Comparison of ENCODE assay signal across 25 cellular contexts in genomic region chr12:47907851-47908454, GRCh38. TPM values are rescaled to one million over a fixed set of nuclear protein-coding genes. Genes with fewer than 3 reads are reported as not detected.
A peak's percentile ranks its signal among the peaks of the same experiment; 100 is the strongest.
DNase-seq lines count a peak whose midpoint lies in the region; ATAC-seq and TF ChIP-seq lines count a peak whose summit lies in the region.
"Had no signal": no experiment of that assay in that cellular context is flagged by ENCODE, and none has a peak within 500 bp of the region (broad histone marks: within the 10 kb centered on the region; RNA-seq: fewer than 3 reads in every experiment).

No MANE protein-coding gene starts in this region.

- H3K27me3 ChIP-seq in colonic mucosa (no peaks in the 10 kb centered on the region), transverse colon (no peaks in the 10 kb centered on the region)

- peak overlapping the region; percentile 28 to 64 for H3K9ac ChIP-seq in colonic mucosa (ENCODE audit: low read depth in 2 of 2, low read length in 2 of 2)
- H3K9ac ChIP-seq: BLaER1 treated with 17β-estradiol and CSF1 and Interleukin-3, amounts not matched to agents 10 nM and 100 nM; GM23248 had no signal

- TF ChIP-seq CTCF in colonic mucosa (IDR thresholded peaks at IDR 0.05) (no peak), mucosa of descending colon (IDR thresholded peaks at IDR 0.05) (no peak), transverse colon (IDR thresholded peaks at IDR 0.05) (no peak)

- H3K4me1 Mint-ChIP-seq in activated CD8-positive, alpha-beta memory T cell treated with anti-CD3 and anti-CD28 coated beads, Interleukin-2, amount 10 ng/mL, durations not matched to agents 7 days and 5 days = peaks cover 11% of the 10 kb centered on the region

- TF ChIP-seq EP300 in transverse colon (IDR thresholded peaks at IDR 0.05; ENCODE audit: low read depth) = no peak

- peaks cover 4% of the 10 kb centered on the region for H3K4me1 ChIP-seq in colonic mucosa
- peaks cover 42% of the 10 kb centered on the region for H3K4me1 ChIP-seq in mucosa of descending colon (ENCODE audit: low read depth)
- H3K4me1 ChIP-seq in transverse colon = peaks cover 10 to 56% (median 31%) of the 10 kb centered on the region in 4 donors

- no peak for ATAC-seq in activated CD8-positive, alpha-beta memory T cell treated with anti-CD3 and anti-CD28 coated beads, Interleukin-2, amount 10 ng/mL, durations not matched to agents 7 days and 5 days
- ATAC-seq in mucosa of descending colon (peak; percentile 23), HG03457 (IDR thresholded peaks at IDR 0.05; ENCODE audit: unreplicated experiment) (no peak), HG03354 (IDR thresholded peaks at IDR 0.05; ENCODE audit: poor library complexity, severe bottlenecking, unreplicated experiment) (no peak), HG03159 (IDR thresholded peaks at IDR 0.05; ENCODE audit: unreplicated experiment) (no peak)
- ATAC-seq: CD8-positive, alpha-beta T cell; K562 had no signal

- H3K4me3 ChIP-seq in colonic mucosa = no peak overlapping the region
- no peak overlapping the region for H3K4me3 ChIP-seq in mucosa of descending colon
- no peak overlapping the region for H3K4me3 ChIP-seq in transverse colon
- H3K4me3 ChIP-seq: BLaER1 treated with 17β-estradiol and CSF1 and Interleukin-3, amounts not matched to agents 10 nM and 100 nM; GM23248; HAP-1; K562; SK-N-MC had no signal

- DNase-seq in activated CD8-positive, alpha-beta memory T cell treated with anti-CD3 and anti-CD28 coated beads, Interleukin-2, amount 10 ng/mL, durations not matched to agents 7 days and 5 days = peak; percentile 33
- DNase-seq in activated CD8-positive, alpha-beta memory T cell treated with anti-CD3 and anti-CD28 coated beads for 24 hours = no peak
- DNase-seq in colonic mucosa = no peak
- DNase-seq in mucosa of descending colon = peak in 2 of 3 donors; percentile 44 to 50
- DNase-seq in transverse colon = no peak
- DNase-seq: 8988T; CD8-positive, alpha-beta T cell; GM23248; MM.1S; NCI-H1092; NCI-H1436; NCI-H187 treated with DMSO at 0.1 percent for 48 hours; NCI-H226; NCI-H510A treated with DMSO at 0.1 percent for 48 hours; NCI-H748 treated with DMSO at 0.1 percent for 48 hours; NK-92 treated with Interleukin-12 subunit alpha and Interleukin-12 subunit beta, amount 100 ng/mL, for 24 hours; SHP77 treated with DMSO at 0.1 percent for 48 hours had no signal

- no peaks in the 10 kb centered on the region for H3K36me3 ChIP-seq in colonic mucosa
- no peaks in the 10 kb centered on the region for H3K36me3 ChIP-seq in mucosa of descending colon (ENCODE audit: low read depth)
- no peaks in the 10 kb centered on the region for H3K36me3 ChIP-seq in transverse colon
- H3K36me3 ChIP-seq: BLaER1 treated with 17β-estradiol and CSF1 and Interleukin-3, amounts not matched to agents 10 nM and 100 nM; HAP-1 had no signal

- peaks cover 51% of the 10 kb centered on the region for H3K27me3 Mint-ChIP-seq in activated CD8-positive, alpha-beta memory T cell treated with anti-CD3 and anti-CD28 coated beads, Interleukin-2, amount 10 ng/mL, durations not matched to agents 7 days and 5 days

- in situ Hi-C loops in transverse colon (cut with MboI; ENCODE audit: low pct_ligation_motif_present in 1 of 4, low pct_unique_long_range_greater_than_20kb in 1 of 4, low sequenced_read_pairs in 3 of 4) = no loop called here

- intact Hi-C loops in colonic mucosa (cut with DNase I) (no loop called here), mucosa of descending colon (cut with DNase I, micrococcal nuclease) (loop anchor here in 1 of 2 donors (10.0 kb wide), 1 partner anchor 47 kb away; no protein-coding TSS in a partner anchor), transverse colon (cut with DNase I; ENCODE audit: low total_unique reads) (no loop called here)

- H3K27ac ChIP-seq in colonic mucosa (peak overlapping the region; percentile 69), transverse colon (peak overlapping the region; percentile 58 to 79 (median 67))
- H3K27ac ChIP-seq: BLaER1 treated with 17β-estradiol and CSF1 and Interleukin-3, amounts not matched to agents 10 nM and 100 nM; GM23248; RWPE1; SK-N-MC had no signal

- CTCF ChIA-PET in activated CD8-positive, alpha-beta memory T cell treated with anti-CD3 and anti-CD28 coated beads, Interleukin-2, amount 10 ng/mL, durations not matched to agents 7 days and 5 days (lab: Charles Lee) = interaction anchor here (0.7 to 1.3 kb wide), 2 partner anchors 22 to 39 kb away, joined by 3 read pairs; no protein-coding TSS in a partner anchor

- no peak overlapping the region for H3K4me3 Mint-ChIP-seq in activated CD8-positive, alpha-beta memory T cell treated with anti-CD3 and anti-CD28 coated beads, Interleukin-2, amount 10 ng/mL, durations not matched to agents 7 days and 5 days
- H3K4me3 Mint-ChIP-seq: CD8-positive, alpha-beta T cell had no signal

- 32 to 35% methylated on average over 3 to 4 of the region's 4 CpGs for WGBS in transverse colon (ENCODE audit: low coverage in 1 of 2), 2 donors

- H3K27ac Mint-ChIP-seq in activated CD8-positive, alpha-beta memory T cell treated with anti-CD3 and anti-CD28 coated beads, Interleukin-2, amount 10 ng/mL, durations not matched to agents 7 days and 5 days = no peak overlapping the region
- H3K27ac Mint-ChIP-seq: CD8-positive, alpha-beta T cell had no signal

- H3K36me3 Mint-ChIP-seq in activated CD8-positive, alpha-beta memory T cell treated with anti-CD3 and anti-CD28 coated beads, Interleukin-2, amount 10 ng/mL, durations not matched to agents 7 days and 5 days = no peaks in the 10 kb centered on the region

- no peak for TF ChIP-seq POLR2A in transverse colon (IDR thresholded peaks at IDR 0.05)

- H3K9me3 Mint-ChIP-seq in activated CD8-positive, alpha-beta memory T cell treated with anti-CD3 and anti-CD28 coated beads, Interleukin-2, amount 10 ng/mL, durations not matched to agents 7 days and 5 days (ENCODE audit: low read depth) = no peaks in the 10 kb centered on the region
- H3K9me3 Mint-ChIP-seq: CD8-positive, alpha-beta T cell had no signal

- no peaks in the 10 kb centered on the region for H3K9me3 ChIP-seq in colonic mucosa
- H3K9me3 ChIP-seq in mucosa of descending colon = no peaks in the 10 kb centered on the region
- H3K9me3 ChIP-seq in transverse colon = no peaks in the 10 kb centered on the region
- H3K9me3 ChIP-seq: BLaER1 treated with 17β-estradiol and CSF1 and Interleukin-3, amounts not matched to agents 10 nM and 100 nM; HAP-1 had no signal

RNA-seq across cellular contexts. Expression of gene VDR, which starts 3.2 kb away (rescaled TPM):
- total RNA-seq in activated CD8-positive, alpha-beta memory T cell treated with anti-CD3 and anti-CD28 coated beads, Interleukin-2, amount 10 ng/mL, durations not matched to agents 7 days and 5 days = 10 to 100 TPM; 34.9 to 69.8 TPM
- 100 to 1,000 TPM; 124 to 140 TPM for total RNA-seq in colonic mucosa
- 100 to 1,000 TPM in 2 of 3 donors, 10 to 100 TPM in 1; 69.5 to 175 (median 162) TPM for total RNA-seq in mucosa of descending colon
- total RNA-seq in transverse colon = 100 to 1,000 TPM in 2 of 4 donors, 10 to 100 TPM in 2; 62.3 to 191 (median 117) TPM

RNA-seq across cellular contexts. Expression of gene TMEM106C, which starts 55.4 kb away (rescaled TPM):
- total RNA-seq in activated CD8-positive, alpha-beta memory T cell treated with anti-CD3 and anti-CD28 coated beads, Interleukin-2, amount 10 ng/mL, durations not matched to agents 7 days and 5 days = 100 to 1,000 TPM; 162 to 174 TPM
- total RNA-seq in colonic mucosa (100 to 1,000 TPM; 187 to 258 TPM), mucosa of descending colon (100 to 1,000 TPM in 2 of 3 donors, 10 to 100 TPM in 1; 93.9 to 208 (median 183) TPM), transverse colon (100 to 1,000 TPM in 2 of 4 donors, 10 to 100 TPM in 2; 51.9 to 258 (median 113) TPM)

Comparison
In these comparisons a context has a peak if more than half of its experiments do, and no peak if none do; other contexts are left out.
1. DNase-seq: peak in activated CD8-positive, alpha-beta memory T cell treated with anti-CD3 and anti-CD28 coated beads, Interleukin-2, amount 10 ng/mL, durations not matched to agents 7 days and 5 days (single experiment) and mucosa of descending colon (2 of 3); none in activated CD8-positive, alpha-beta memory T cell treated with anti-CD3 and anti-CD28 coated beads for 24 hours (single experiment), colonic mucosa (single experiment) and transverse colon (single experiment).